ENCODE assay signal across 1 cellular context in genomic region chr19:10251792-10252694, GRCh38.
TF ChIP-seq lines count a peak whose summit lies in the region.

TSS of gene MRPL4 (plus strand) at chr19:10252214. CDS start at chr19:10252254, 40 bp downstream.

TF ChIP-seq in HepG2, 621 proteins besides CTCF, POLR2A, EP300 and RAD21 (continued from another document):
- TF ChIP-seq ZBTB44 (CRISPR knock-in tag; IDR thresholded peaks at IDR 0.05) (no peak), ZSCAN31 (CRISPR knock-in tag; IDR thresholded peaks at IDR 0.05; ENCODE audit: low read depth) (peak; percentile 74), FUBP1 (CRISPR knock-in tag; IDR thresholded peaks at IDR 0.05; ENCODE audit: borderline replicate concordance) (peak; percentile 5; the same call in 1 of the 2 replicates), ZNF343 (CRISPR knock-in tag; IDR thresholded peaks at IDR 0.05) (no peak), ZNF569 (CRISPR knock-in tag; IDR thresholded peaks at IDR 0.05; ENCODE audit: borderline replicate concordance) (no peak), SRSF9 (IDR thresholded peaks at IDR 0.05; ENCODE audit: borderline replicate concordance, insufficient read depth, low read depth, low read length, poor library complexity, severe bottlenecking) (no peak), ZBTB14 (CRISPR knock-in tag; IDR thresholded peaks at IDR 0.05) (peak; percentile 61; the same call in 1 of the 2 replicates), NAIF1 (CRISPR knock-in tag; IDR thresholded peaks at IDR 0.05; ENCODE audit: borderline replicate concordance) (peak; percentile 69; the same call in 1 of the 2 replicates), ATF6 (CRISPR knock-in tag; conservative IDR thresholded peaks at IDR 0.05) (no peak), KLF16 (CRISPR knock-in tag; IDR thresholded peaks at IDR 0.05) (peak; percentile 63 to 86; a peak in 3 of 4 replicates), ZNF296 (CRISPR knock-in tag; conservative IDR thresholded peaks at IDR 0.05) (no peak), ZKSCAN5 (CRISPR knock-in tag; IDR thresholded peaks at IDR 0.05) (no peak), PLSCR1 (CRISPR knock-in tag; IDR thresholded peaks at IDR 0.05; ENCODE audit: borderline replicate concordance) (no peak), ZNF792 (CRISPR knock-in tag; IDR thresholded peaks at IDR 0.05) (peak; percentile 59; the same call in 1 of the 2 replicates), HMGXB3 (CRISPR knock-in tag; IDR thresholded peaks at IDR 0.05; ENCODE audit: borderline replicate concordance) (no peak), ZMAT3 (CRISPR knock-in tag; conservative IDR thresholded peaks at IDR 0.05) (peak; percentile 92), ZNF10 (CRISPR knock-in tag; IDR thresholded peaks at IDR 0.05; ENCODE audit: borderline replicate concordance, low read depth) (no peak), ATM (IDR thresholded peaks at IDR 0.05; ENCODE audit: borderline replicate concordance) (no peak), ZNF747 (CRISPR knock-in tag; IDR thresholded peaks at IDR 0.05; ENCODE audit: borderline replicate concordance) (peak; percentile 81; the same call in 1 of the 2 replicates), MBNL3 (CRISPR knock-in tag; conservative IDR thresholded peaks at IDR 0.05) (no peak), ATF7-NPFF (CRISPR knock-in tag; IDR thresholded peaks at IDR 0.05; ENCODE audit: low read depth) (peak; percentile 88), ZNF276 (CRISPR knock-in tag; IDR thresholded peaks at IDR 0.05; ENCODE audit: low read depth) (no peak), PBX2 (CRISPR knock-in tag; IDR thresholded peaks at IDR 0.05) (no peak), TOPORS (CRISPR knock-in tag; IDR thresholded peaks at IDR 0.05) (peak; percentile 74), IKZF5 (CRISPR knock-in tag; IDR thresholded peaks at IDR 0.05) (no peak; the same call in 1 of the 2 replicates), ZNF883 (CRISPR knock-in tag; IDR thresholded peaks at IDR 0.05; ENCODE audit: not compliant biosample characterization) (peak; percentile 81), ZBTB39 (CRISPR knock-in tag; IDR thresholded peaks at IDR 0.05) (peak; percentile 95), PBX3 (CRISPR knock-in tag; IDR thresholded peaks at IDR 0.05; ENCODE audit: borderline replicate concordance) (no peak), GMEB1 (CRISPR knock-in tag; IDR thresholded peaks at IDR 0.05; ENCODE audit: borderline replicate concordance) (peak; percentile 91), IKZF1 (IDR thresholded peaks at IDR 0.05) (no peak), HNF4G (IDR thresholded peaks at IDR 0.05; ENCODE audit: borderline replicate concordance, low read depth, low read length) (peak; percentile 42; the same call in 1 of the 2 replicates), HNF4G (CRISPR knock-in tag; IDR thresholded peaks at IDR 0.05; ENCODE audit: borderline replicate concordance, low read depth) (no peak), ZNF350 (CRISPR knock-in tag; IDR thresholded peaks at IDR 0.05; ENCODE audit: borderline replicate concordance, low read depth) (peak; percentile 70), SMAD3 (CRISPR knock-in tag; IDR thresholded peaks at IDR 0.05) (no peak; the same call in 1 of the 2 replicates)
